In genomic region chr6:116170358-116171057, GRCh38 we compare ENCODE assay signal across 31 cellular contexts. TPM values are rescaled to one million over a fixed set of nuclear protein-coding genes. Genes with fewer than 3 reads are reported as not detected.
"Had no signal": no experiment of that assay in that cellular context is flagged by ENCODE, and none has a peak within 500 bp of the region (broad histone marks: within the 10 kb centered on the region; RNA-seq: fewer than 3 reads in every experiment).

No MANE protein-coding gene starts in this region.

- H3K4me1 ChIP-seq: foreskin keratinocyte, parathyroid adenoma, right lobe of liver, thyroid gland had no signal

- ATAC-seq: foreskin keratinocyte; gastroesophageal sphincter; heart left ventricle; left lobe of liver; mucosa of descending colon; naive thymus-derived CD4-positive, alpha-beta T cell; right lobe of liver; stimulated activated effector memory CD8-positive, alpha-beta T cell treated with anti-CD3 and anti-CD28 coated beads, Interleukin-12 subunit alpha, Interleukin-12 subunit beta, amount 100 ng/mL, for 72 hours had no signal

- DNase-seq: dermis blood vessel endothelial cell; effector memory CD4-positive, alpha-beta T cell; foreskin keratinocyte; heart left ventricle; kidney; mucosa of descending colon; naive thymus-derived CD4-positive, alpha-beta T cell; right lobe of liver; stimulated activated CD4-positive, alpha-beta T cell treated with anti-CD3 and anti-CD28 coated beads, Interleukin-2, amount 100 ng/mL, for 24 hours; stimulated activated CD4-positive, alpha-beta T cell treated with anti-CD3 and anti-CD28 coated beads, Interleukin-4, amount 100 ng/mL, for 24 hours; stimulated activated naive CD4-positive, alpha-beta T cell treated with Interleukin-2 at 50 U/mL for 16 hours; stomach; thyroid gland; trophoblast cell had no signal

- H3K4me2 ChIP-seq: hepatocyte, neural progenitor cell had no signal

- H3K36me3 ChIP-seq: esophagus muscularis mucosa, gastroesophageal sphincter, right lobe of liver, thyroid gland had no signal

- H3K27ac Mint-ChIP-seq: memory B cell; mesothelial cell of epicardium; naive thymus-derived CD4-positive, alpha-beta T cell; nephron; neural progenitor cell; progenitor cell of endocrine pancreas; stimulated activated effector memory CD8-positive, alpha-beta T cell treated with anti-CD3 and anti-CD28 coated beads, Interleukin-12 subunit alpha, Interleukin-12 subunit beta, amount 100 ng/mL, for 72 hours had no signal

- H3K9ac ChIP-seq: neural progenitor cell, parathyroid adenoma had no signal

- H3K9me3 ChIP-seq: thyroid gland had no signal

- H2AFZ ChIP-seq: hepatocyte, neural progenitor cell, parathyroid adenoma had no signal

- H3K4me3 ChIP-seq: coronary artery, esophagus muscularis mucosa, gastroesophageal sphincter, heart left ventricle, hepatocyte, lung, mucosa of descending colon, neural progenitor cell, right lobe of liver, stomach, thyroid gland had no signal

- H3K27ac ChIP-seq: coronary artery, esophagus muscularis mucosa, foreskin keratinocyte, gastroesophageal sphincter, heart left ventricle, hepatocyte, neural progenitor cell, parathyroid adenoma, right lobe of liver, stomach, thyroid gland had no signal

- H3K79me2 ChIP-seq: hepatocyte, parathyroid adenoma had no signal

- H3K27me3 ChIP-seq: esophagus muscularis mucosa, foreskin keratinocyte, gastroesophageal sphincter, heart left ventricle, hepatocyte, neural progenitor cell, right lobe of liver, stomach, thyroid gland had no signal

RNA-seq across cellular contexts. Expression of gene COL10A1, which starts 44.6 kb away (rescaled TPM):
- total RNA-seq: dermis blood vessel endothelial cell; esophagus muscularis mucosa; foreskin keratinocyte; gastroesophageal sphincter; left lobe of liver; liver; mesothelial cell of epicardium; mucosa of descending colon; naive thymus-derived CD4-positive, alpha-beta T cell; progenitor cell of endocrine pancreas; subcutaneous adipose tissue; temporal lobe had no signal
- polyA plus RNA-seq: foreskin keratinocyte, lung, stomach, urinary bladder had no signal
